ENCODE assay signal across 8 cellular contexts in genomic region chr4:152709675-152710438, GRCh38. TPM values are rescaled to one million over a fixed set of nuclear protein-coding genes. Genes with fewer than 3 reads are reported as not detected.
DNase-seq lines count a peak whose midpoint lies in the region; ATAC-seq, FAIRE-seq and TF ChIP-seq lines count a peak whose summit lies in the region.
"Had no signal": no experiment of that assay in that cellular context is flagged by ENCODE, and none has a peak within 500 bp of the region (broad histone marks: within the 10 kb centered on the region; RNA-seq: fewer than 3 reads in every experiment).

No MANE protein-coding gene starts in this region.

- H3K4me1 ChIP-seq in mesodermal cell (ENCODE audit: control insufficient read depth, insufficient read depth, low read length, poor library complexity, severe bottlenecking): peaks cover 5% of the 10 kb centered on the region

- H3K4me3 ChIP-seq in mesodermal cell (ENCODE audit: extremely low read depth, insufficient read depth, low read length, poor library complexity, severe bottlenecking): no peak overlapping the region

- ATAC-seq in GM21619 (IDR thresholded peaks at IDR 0.05; ENCODE audit: unreplicated experiment) (peak; percentile 72), GM21515 (IDR thresholded peaks at IDR 0.05; ENCODE audit: unreplicated experiment) (no peak)

- 58 to 64% methylated on average over 3 of the region's 6 CpGs for WGBS in mesodermal cell (ENCODE audit: insufficient coverage in 2 of 2), 2 experiments

- no peaks in the 10 kb centered on the region for H3K36me3 ChIP-seq in mesodermal cell (ENCODE audit: control insufficient read depth, insufficient read depth, low read length)

- H3K27ac ChIP-seq in RWPE1: peak overlapping the region; percentile 82
- peak overlapping the region; percentile 12 for H3K27ac ChIP-seq in mesodermal cell (ENCODE audit: low read depth, low read length, severe bottlenecking)

- FAIRE-seq in GM18507 (lab: Jason Lieb, UNC): peak; percentile 18
- FAIRE-seq: frontal cortex had no signal

- no peak for TF ChIP-seq CTCF in RWPE1 (conservative IDR thresholded peaks at IDR 0.05; ENCODE audit: low read depth)

- H3K9me3 ChIP-seq in mesodermal cell (ENCODE audit: control insufficient read depth, low read length): peaks cover 7% of the 10 kb centered on the region

- POLR2A ChIA-PET in RWPE1 (lab: Yijun Ruan, JAX; ENCODE audit: low non-redundant PET): no interaction called here

- CTCF ChIA-PET in RWPE1 (lab: Yijun Ruan, JAX): interaction anchor here (0.7 to 0.9 kb wide), 2 partner anchors 209 to 785 kb away, joined by 4 to 5 read pairs; no protein-coding TSS in a partner anchor

- DNase-seq in GM18507 (ENCODE audit: extremely low spot score, insufficient read length, low read depth) (peak; percentile 7), RWPE1 (ENCODE audit: low spot score) (peak; percentile 84), HuH-7.5 (ENCODE audit: low spot score) (no peak), amniotic stem cell (lab: John Stamatoyannopoulos, UW) (no peak)

RNA-seq across cellular contexts. Expression of gene TMEM154, which starts 30.1 kb away (rescaled TPM):
- polyA plus RNA-seq in mesodermal cell (2013, experiment 1 of 2): 7.8 TPM
- polyA plus RNA-seq in mesodermal cell (2013, experiment 2 of 2): 12.3 TPM

Comparison
In these comparisons a context has a peak if more than half of its experiments do, and no peak if none do; other contexts are left out.
1. DNase-seq: peak in GM18507 (single experiment) and RWPE1 (single experiment); none in HuH-7.5 (single experiment) and amniotic stem cell (single experiment).